In genomic region chr6:106025655-106026054, GRCh38 we compare ENCODE assay signal across 16 cellular contexts.
"Had no signal": no experiment of that assay in that cellular context is flagged by ENCODE, and none has a peak within 500 bp of the region (broad histone marks: within the 10 kb centered on the region; RNA-seq: fewer than 3 reads in every experiment).

No MANE protein-coding gene starts in this region.

- H3K4me3 ChIP-seq: cardiac muscle cell, psoas muscle, right lobe of liver, upper lobe of left lung had no signal

- H3K9me3 ChIP-seq: psoas muscle, right lobe of liver, upper lobe of left lung had no signal

- H3K36me3 ChIP-seq: cardiac muscle cell, right lobe of liver, upper lobe of left lung had no signal

- ATAC-seq: psoas muscle, right lobe of liver had no signal

- H3K27me3 ChIP-seq: cardiac muscle cell, right lobe of liver, upper lobe of left lung had no signal

- H3K27ac ChIP-seq: cardiac muscle cell, psoas muscle, right lobe of liver, upper lobe of left lung had no signal

- H3K4me3 Mint-ChIP-seq: activated CD4-positive, alpha-beta memory T cell treated with anti-CD3 and anti-CD28 coated beads for 36 hours; activated naive CD8-positive, alpha-beta T cell treated with anti-CD3 and anti-CD28 coated beads, Interleukin-2, amount 10 ng/mL, durations not matched to agents 7 days and 5 days; immature natural killer cell; nephron progenitor cell; T-helper 2 cell treated with Interferon-gamma antibody and Interleukin-4, amounts not matched to agents 5 μg/mL and 100 μg/mL, for 36 hours had no signal

- H3K36me3 Mint-ChIP-seq: activated CD4-positive, alpha-beta memory T cell treated with anti-CD3 and anti-CD28 coated beads for 36 hours had no signal

- H3K4me1 ChIP-seq: psoas muscle, right lobe of liver had no signal

- DNase-seq: activated CD4-positive, alpha-beta memory T cell treated with anti-CD3 and anti-CD28 coated beads for 36 hours; activated CD4-positive, CD25-positive, alpha-beta regulatory T cell treated with anti-CD3 and anti-CD28 coated beads, Interleukin-2, amount 50 U/mL, for 72 hours; activated gamma-delta T cell treated with Interleukin-2 at 50 U/mL for 16 hours; activated naive CD8-positive, alpha-beta T cell treated with anti-CD3 and anti-CD28 coated beads, Interleukin-2, amount 10 ng/mL, durations not matched to agents 7 days and 5 days; activated T-cell treated with anti-CD3 and anti-CD28 coated beads, Interleukin-2, amount 50 U/mL, for 48 hours; aorta; immature natural killer cell; nephron progenitor cell; psoas muscle; right lobe of liver; stimulated activated CD4-positive, alpha-beta T cell treated with anti-CD3 and anti-CD28 coated beads, Interleukin-12 subunit alpha, Interleukin-12 subunit beta, amount 100 ng/mL, for 4 hours; stimulated activated naive CD4-positive, alpha-beta T cell treated with Interleukin-2 at 50 U/mL for 16 hours; SW 1271; upper lobe of left lung had no signal

- H3K9me3 Mint-ChIP-seq: activated CD4-positive, alpha-beta memory T cell treated with anti-CD3 and anti-CD28 coated beads for 36 hours; immature natural killer cell; nephron progenitor cell; T-helper 2 cell treated with Interferon-gamma antibody and Interleukin-4, amounts not matched to agents 5 μg/mL and 100 μg/mL, for 36 hours had no signal

- H3K27ac Mint-ChIP-seq: activated CD4-positive, alpha-beta memory T cell treated with anti-CD3 and anti-CD28 coated beads for 36 hours; activated naive CD8-positive, alpha-beta T cell treated with anti-CD3 and anti-CD28 coated beads, Interleukin-2, amount 10 ng/mL, durations not matched to agents 7 days and 5 days; immature natural killer cell; T-helper 2 cell treated with Interferon-gamma antibody and Interleukin-4, amounts not matched to agents 5 μg/mL and 100 μg/mL, for 36 hours had no signal
